ENCODE assay signal across 12 cellular contexts in the genomic region with DNA sequence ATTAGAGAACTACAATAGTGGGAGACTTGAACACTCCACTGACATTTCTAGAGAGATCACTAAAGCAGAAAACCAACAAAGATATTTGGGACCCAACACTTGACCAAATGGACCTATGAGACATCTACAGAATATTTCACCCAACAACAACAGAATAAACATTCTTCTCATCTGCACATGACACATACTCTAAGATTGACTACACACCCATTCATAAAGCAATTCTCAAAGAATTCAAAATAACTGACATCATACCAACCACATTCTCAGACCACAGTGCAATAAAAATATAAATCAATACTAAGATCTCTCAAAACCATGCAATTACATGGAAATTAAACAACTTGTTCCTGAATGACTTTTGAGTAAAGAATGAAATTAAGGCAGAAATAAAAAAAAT.
DNase-seq lines count a peak whose midpoint lies in the region; ATAC-seq and TF ChIP-seq lines count a peak whose summit lies in the region.
"Had no signal": no experiment of that assay in that cellular context is flagged by ENCODE, and none has a peak within 500 bp of the region (broad histone marks: within the 10 kb centered on the region; RNA-seq: fewer than 3 reads in every experiment).

No MANE protein-coding gene starts in this region.

- no peak overlapping the region for H3K56ac ChIP-seq in H9 (ENCODE audit: insufficient read length, low read depth, low read length)

- DNase-seq in AG04449 (ENCODE audit: low read depth, low spot score) (peak; percentile 82), HT1080 (ENCODE audit: low read depth) (peak; percentile 94), brain microvascular endothelial cell (peak; percentile 55), kidney tubule cell (ENCODE audit: low spot score) (peak; percentile 90), H9 (no peak), cerebellar cortex (ENCODE audit: low spot score) (no peak)
- DNase-seq in activated CD8-positive, alpha-beta memory T cell treated with anti-CD3 and anti-CD28 coated beads, Interleukin-2, amount 50 U/mL, for 4 hours, result no peak
- DNase-seq: NCI-H1417 treated with DMSO at 0.1 percent for 48 hours, nucleus accumbens, thyroid gland had no signal

- H3T11ph ChIP-seq in H9 (ENCODE audit: low read length), result no peak overlapping the region

- H3K23me2 ChIP-seq in H9 (ENCODE audit: insufficient read length, low read depth, low read length, poor library complexity, severe bottlenecking), result no peaks in the 10 kb centered on the region

- H4K20me1 ChIP-seq in H9 (ENCODE audit: control insufficient read depth, insufficient read depth, insufficient read length), result no peaks in the 10 kb centered on the region

- H3K4ac ChIP-seq in H9 (ENCODE audit: low read depth, low read length), result no peak overlapping the region

- no peak overlapping the region for H4K91ac ChIP-seq in H9 (ENCODE audit: insufficient read length, low read depth, low read length)

- H3K9ac ChIP-seq in H9 (ENCODE audit: extremely low read depth, insufficient read length, low read length), result no peak overlapping the region

- CTCF ChIA-PET in AG04449 (lab: Yijun Ruan, JAX), result interaction anchor here (2.2 to 2.5 kb wide), 2 partner anchors 328 to 888 kb away, joined by 5 to 12 read pairs; no protein-coding TSS in a partner anchor

- in situ Hi-C loops in brain microvascular endothelial cell (cut with HindIII; ENCODE audit: low pct_ligation_motif_present, low sequenced_read_pairs), result no loop called here

- H2AFZ ChIP-seq in H9 (ENCODE audit: low read length), result no peak overlapping the region

- no peak overlapping the region for H2BK20ac ChIP-seq in H9 (ENCODE audit: low read depth, low read length, poor library complexity, severe bottlenecking)

- H2BK5ac ChIP-seq in H9 (ENCODE audit: insufficient read length, low read length), result no peak overlapping the region

- no peaks in the 10 kb centered on the region for H3K4me1 Mint-ChIP-seq in H9

- no peak overlapping the region for H3K23ac ChIP-seq in H9 (ENCODE audit: insufficient read length, low read depth, low read length)

- H3K27ac ChIP-seq in brain microvascular endothelial cell (peak overlapping the region; percentile 59), H9 (ENCODE audit: insufficient read length, low read depth, low read length) (no peak overlapping the region)
- H3K27ac ChIP-seq: thyroid gland had no signal

- no peaks in the 10 kb centered on the region for H3K27me3 ChIP-seq in brain microvascular endothelial cell (replicated peaks)
- H3K27me3 ChIP-seq in H9 (ENCODE audit: insufficient read depth, low read length), result no peaks in the 10 kb centered on the region
- H3K27me3 ChIP-seq: thyroid gland had no signal

- no peak overlapping the region for H3K18ac ChIP-seq in H9 (ENCODE audit: insufficient read length, low read depth, low read length)

- H3K79me2 ChIP-seq in H9 (ENCODE audit: insufficient read depth, low read length), result no peaks in the 10 kb centered on the region

- H4K8ac ChIP-seq in H9 (replicated peaks; ENCODE audit: insufficient read length, low read depth, low read length), result no peak overlapping the region

- no peak for ATAC-seq in GM19328 (IDR thresholded peaks at IDR 0.05; ENCODE audit: unreplicated experiment)

- H2AK5ac ChIP-seq in H9 (ENCODE audit: insufficient read length, low read length), result no peak overlapping the region

- H3K4me1 ChIP-seq in H9 (ENCODE audit: insufficient read depth, low read length), result no peaks in the 10 kb centered on the region

- no peak overlapping the region for H2BK120ac ChIP-seq in H9 (ENCODE audit: low read depth, low read length, poor library complexity, severe bottlenecking)

- TF ChIP-seq CTCF in AG04449 (IDR thresholded peaks at IDR 0.05; ENCODE audit: insufficient read depth, low read length, missing control alignments) (no peak), brain microvascular endothelial cell (IDR thresholded peaks at IDR 0.05; ENCODE audit: low read depth, low read length, missing control alignments) (no peak), H9 (conservative IDR thresholded peaks at IDR 0.05) (no peak)

- no peaks in the 10 kb centered on the region for H3K9me3 ChIP-seq in H9 (ENCODE audit: control insufficient read depth, low read depth, low read length)
- H3K9me3 ChIP-seq: thyroid gland had no signal

- peaks cover 2 to 3% of the 10 kb centered on the region in 2 experiments; a peak in 3 of 5 replicates for H3K9me3 Mint-ChIP-seq in H9

- H3K27me3 Mint-ChIP-seq in H9 (ENCODE audit: low read depth), result no peaks in the 10 kb centered on the region
- H3K27me3 Mint-ChIP-seq: dendritic cell treated with granulocyte-macrophage colony-stimulating factor and Interleukin-4, amounts not matched to agents 40 ng/mL and 50 ng/mL, for 4 days had no signal

- H3K4me2 ChIP-seq in H9 (ENCODE audit: insufficient read depth, insufficient read length, low read length), result no peak overlapping the region

- no peak overlapping the region for H4K5ac ChIP-seq in H9 (ENCODE audit: insufficient read length, low read depth, low read length)

- H3K27ac Mint-ChIP-seq in H9, result no peak overlapping the region
- H3K27ac Mint-ChIP-seq: dendritic cell treated with granulocyte-macrophage colony-stimulating factor and Interleukin-4, amounts not matched to agents 40 ng/mL and 50 ng/mL, for 4 days had no signal

- POLR2A ChIA-PET in AG04449 (lab: Yijun Ruan, JAX), result interaction anchor here (1.2 kb wide), 1 partner anchor 34 kb away, joined by 3 read pairs; no protein-coding TSS in a partner anchor

- H3K79me1 ChIP-seq in H9 (ENCODE audit: insufficient read depth, low read depth, low read length, poor library complexity, severe bottlenecking), result no peaks in the 10 kb centered on the region

- no peaks in the 10 kb centered on the region for H3K36me3 ChIP-seq in brain microvascular endothelial cell (replicated peaks)
- H3K36me3 ChIP-seq: thyroid gland had no signal

- H3K14ac ChIP-seq in H9 (ENCODE audit: insufficient read depth, low read length), result no peak overlapping the region

- H3K4me3 ChIP-seq in AG04449 (ENCODE audit: low read depth, low read length) (no peak overlapping the region), brain microvascular endothelial cell (ENCODE audit: low read depth, low read length) (no peak overlapping the region)
- H3K4me3 ChIP-seq: thyroid gland had no signal

- H2BK12ac ChIP-seq in H9 (ENCODE audit: insufficient read length, low read depth, low read length), result no peak overlapping the region

- H3K4me3 Mint-ChIP-seq in H9, result no peak overlapping the region
- H3K4me3 Mint-ChIP-seq: dendritic cell treated with granulocyte-macrophage colony-stimulating factor and Interleukin-4, amounts not matched to agents 40 ng/mL and 50 ng/mL, for 4 days had no signal

- H3K36me3 Mint-ChIP-seq in H9 (ENCODE audit: insufficient read depth in 1 of 3, low read depth in 3 of 3), result peaks cover 0 to 1% (median 1%) of the 10 kb centered on the region in 3 experiments; a peak in 2 of 7 replicates

- H2BK15ac ChIP-seq in H9 (ENCODE audit: low read depth, low read length), result no peak overlapping the region

Comparison
In these comparisons a context has a peak if more than half of its experiments do, and no peak if none do; other contexts are left out.
1. DNase-seq: peak in AG04449 (single experiment), HT1080 (single experiment), brain microvascular endothelial cell (single experiment) and kidney tubule cell (single experiment); none in H9 (single experiment), cerebellar cortex (single experiment) and activated CD8-positive, alpha-beta memory T cell treated with anti-CD3 and anti-CD28 coated beads, Interleukin-2, amount 50 U/mL, for 4 hours (single experiment).